In the genomic region with DNA sequence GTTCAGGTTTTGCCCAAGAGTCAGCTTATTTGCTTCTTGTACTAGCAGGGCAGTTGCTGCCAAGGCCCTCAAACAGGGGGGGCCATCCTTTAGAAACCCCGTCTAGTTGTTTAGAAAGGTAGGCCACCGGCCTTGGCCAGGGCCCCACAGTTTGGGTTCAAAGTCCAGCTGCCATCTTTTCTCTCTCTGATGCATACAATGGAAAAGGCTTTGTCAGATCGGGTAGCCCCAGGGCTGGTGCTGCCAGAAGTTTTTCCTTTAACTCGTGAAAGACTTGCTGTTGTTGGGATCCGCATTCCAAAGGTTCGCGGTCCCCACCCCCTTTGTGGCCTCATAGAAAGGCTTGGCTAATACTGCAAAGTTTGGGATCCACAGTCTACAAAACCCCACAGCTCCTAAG, we compare ENCODE assay signal across 7 cellular contexts. TPM values are rescaled to one million over a fixed set of nuclear protein-coding genes. Genes with fewer than 3 reads are reported as not detected.
DNase-seq lines count a peak whose midpoint lies in the region; TF ChIP-seq lines count a peak whose summit lies in the region.
"Not testable (repeated sequence)": the region's sequence is repeated elsewhere in the genome, so short reads cannot be mapped to it uniquely, and the experiment has no call there.
"Had no signal": no experiment of that assay in that cellular context is flagged by ENCODE, and none has a peak within 500 bp of the region (broad histone marks: within the 10 kb centered on the region; RNA-seq: fewer than 3 reads in every experiment).

No MANE protein-coding gene starts in this region.

- not testable (repeated sequence) for H3K27me3 Mint-ChIP-seq in neural progenitor cell (ENCODE audit: insufficient read depth, low read depth)

- no CpG with 5 or more reads among the region's 7 CpGs for WGBS in mesendoderm (ENCODE audit: extremely low coverage, insufficient coverage, low lambda C conversion rate)
- WGBS in stomach, 5 donors: 19 to 48% (median 30%) methylated on average over 7 of the region's 7 CpGs

- H3K79me1 ChIP-seq in mesendoderm (ENCODE audit: low read length): not testable (repeated sequence)

- H3K4me1 ChIP-seq in mesendoderm (ENCODE audit: control insufficient read depth, low read depth, low read length); neural progenitor cell; stomach: not testable (repeated sequence)

- H3K27ac ChIP-seq in mesendoderm (ENCODE audit: low read depth, low read length); neural progenitor cell; stomach: not testable (repeated sequence)

- H2BK15ac ChIP-seq in mesendoderm (replicated peaks; ENCODE audit: low read depth): not testable (repeated sequence)

- H4K5ac ChIP-seq in mesendoderm (ENCODE audit: low read length): not testable (repeated sequence)

- not testable (repeated sequence) for H3K9me3 Mint-ChIP-seq in neural progenitor cell

- H3K4me2 ChIP-seq in mesendoderm (ENCODE audit: low read length): not testable (repeated sequence)
- peak overlapping the region; percentile 18 for H3K4me2 ChIP-seq in neural progenitor cell

- H3K9ac ChIP-seq in mesendoderm (ENCODE audit: low read length); neural progenitor cell: not testable (repeated sequence)

- H3K36me3 ChIP-seq in mesendoderm (ENCODE audit: control insufficient read depth, insufficient read depth, low read length); neural progenitor cell; stomach: not testable (repeated sequence)

- not testable (repeated sequence) for H3K56ac ChIP-seq in mesendoderm (ENCODE audit: low read length)

- not testable (repeated sequence) for TF ChIP-seq CTCF in neural progenitor cell (IDR thresholded peaks at IDR 0.05); stomach (IDR thresholded peaks at IDR 0.05)

- intact Hi-C loops in stomach (cut with DNase I; ENCODE audit: low total_unique reads): not testable (repeated sequence)

- H3K4me3 ChIP-seq in mesendoderm (ENCODE audit: low read length); neural progenitor cell; stomach: not testable (repeated sequence)

- not testable (repeated sequence) for H3K79me2 ChIP-seq in mesendoderm (ENCODE audit: control insufficient read depth, insufficient read depth, low read length); neural progenitor cell (ENCODE audit: low read depth)

- peak; percentile 77 for DNase-seq in ELF-1 (ENCODE audit: low read depth, low spot score)
- peak; percentile 18 for DNase-seq in SK-MEL-5 (ENCODE audit: low read depth, low spot score)
- peak; percentile 75 for DNase-seq in foreskin melanocyte
- DNase-seq in mesendoderm: peak; percentile 62
- peak; percentile 20 for DNase-seq in neural progenitor cell (ENCODE audit: low spot score)
- peak; percentile 37 for DNase-seq in stomach

- H3K18ac ChIP-seq in mesendoderm (ENCODE audit: low read length): not testable (repeated sequence)

- H2BK5ac ChIP-seq in mesendoderm (ENCODE audit: low read length): not testable (repeated sequence)

- not testable (repeated sequence) for H3K36me3 Mint-ChIP-seq in neural progenitor cell

- not testable (repeated sequence) for H4K8ac ChIP-seq in mesendoderm (ENCODE audit: low read depth, low read length)

- H3K27me3 ChIP-seq in mesendoderm (ENCODE audit: insufficient read depth, low read length, poor library complexity); neural progenitor cell; stomach: not testable (repeated sequence)

- not testable (repeated sequence) for H3F3A ChIP-seq in neural progenitor cell (ENCODE audit: low read depth)

- H3K27ac Mint-ChIP-seq in neural progenitor cell: not testable (repeated sequence)

- not testable (repeated sequence) for H3K4me3 Mint-ChIP-seq in neural progenitor cell

- not testable (repeated sequence) for H4K20me1 ChIP-seq in neural progenitor cell (ENCODE audit: low read depth)

- in situ Hi-C loops in SK-MEL-5 (cut with HindIII; ENCODE audit: low pct_unique_long_range_greater_than_20kb, low sequenced_read_pairs): not testable (repeated sequence)

- H3K4ac ChIP-seq in mesendoderm (ENCODE audit: low read depth, low read length): not testable (repeated sequence)

- H3K4me1 Mint-ChIP-seq in neural progenitor cell: not testable (repeated sequence)

- not testable (repeated sequence) for H3K23ac ChIP-seq in mesendoderm (ENCODE audit: low read length)

- not testable (repeated sequence) for H2AK5ac ChIP-seq in mesendoderm (ENCODE audit: low read length)

- not testable (repeated sequence) for TF ChIP-seq EP300 in stomach (IDR thresholded peaks at IDR 0.05)

- not testable (repeated sequence) for H3K9me3 ChIP-seq in neural progenitor cell (ENCODE audit: low read depth); stomach

- not testable (repeated sequence) for H2BK120ac ChIP-seq in mesendoderm (ENCODE audit: low read depth, low read length)

- TF ChIP-seq POLR2A in stomach (IDR thresholded peaks at IDR 0.05): not testable (repeated sequence)

- peak overlapping the region; percentile 34 for H2AFZ ChIP-seq in neural progenitor cell (replicated peaks)

RNA-seq across cellular contexts. Expression of gene RGCC, which starts 35.4 kb away (rescaled TPM):
- 0.27 and 0.40 TPM in 2 replicates for total RNA-seq in SK-MEL-5 (2014; rRNA removed; shearing (Covaris generic))
- polyA plus RNA-seq in SK-MEL-5 (2015; cell fraction: cytosol; rRNA removed): 0.23 and 0.99 TPM in 2 replicates
- polyA plus RNA-seq in SK-MEL-5 (2015; cell fraction: nucleus; rRNA removed): not detected in 2 replicates
- polyA plus RNA-seq in mesendoderm (2013, experiment 1 of 2): 0.18 TPM
- polyA plus RNA-seq in mesendoderm (2013, experiment 2 of 2): 0.20 TPM
- total RNA-seq in neural progenitor cell (ENCODE audit: low replicate concordance) (not detected in 2 replicates), stomach (10 to 100 TPM in 4 of 5 donors, 1 to 10 TPM in 1; 4.6 to 58.3 (median 39.8) TPM)
- polyA plus RNA-seq in stomach: 10 to 100 TPM; 10.6 to 38.2 (median 19.1) TPM
- polyA plus RNA-seq: H1 had no signal

Comparison
In these comparisons a context has a peak if more than half of its experiments do, and no peak if none do; other contexts are left out.
1. DNase-seq: peak in every context shown above with its lines; median percentile 77 in ELF-1; 75 in foreskin melanocyte; 62 in mesendoderm; 37 in stomach; 20 in neural progenitor cell; 18 in SK-MEL-5.